ENCODE assay signal across 8 cellular contexts in the genomic region with DNA sequence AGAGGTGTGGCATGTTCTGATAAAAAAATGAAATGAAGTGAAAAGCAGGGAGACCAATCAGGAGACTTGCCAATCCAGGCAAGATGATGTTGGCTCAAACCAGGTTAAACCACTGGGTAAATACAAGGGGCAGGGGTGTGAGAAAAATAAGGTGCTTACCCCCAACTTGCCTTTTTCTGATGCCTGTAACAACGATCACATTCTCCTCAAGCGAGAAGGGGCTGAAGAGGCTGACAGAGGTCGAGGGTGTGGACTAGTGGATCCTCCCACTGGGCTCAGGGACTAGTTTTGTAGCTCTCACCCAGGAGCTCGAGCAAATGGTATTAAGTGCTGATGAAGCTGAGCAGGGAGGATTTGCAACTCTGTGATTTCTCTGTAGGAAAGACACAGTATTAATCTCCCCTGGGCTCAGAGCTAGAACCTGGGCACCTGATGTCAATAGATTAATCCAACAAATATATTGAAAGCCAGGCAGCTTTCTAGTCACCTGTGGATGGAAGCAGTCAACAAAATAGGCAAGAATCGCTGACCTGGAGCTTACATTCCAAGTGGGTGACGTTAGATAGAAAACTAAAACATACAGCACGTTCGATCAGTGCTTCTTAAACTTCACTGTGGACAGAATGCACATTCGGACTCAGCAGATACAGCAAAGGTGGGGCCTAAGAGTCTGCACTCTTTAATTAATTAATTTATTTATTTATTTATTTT. TPM values are rescaled to one million over a fixed set of nuclear protein-coding genes. Genes with fewer than 3 reads are reported as not detected.
DNase-seq lines count a peak whose midpoint lies in the region; ATAC-seq, FAIRE-seq and TF ChIP-seq lines count a peak whose summit lies in the region.

No MANE protein-coding gene starts in this region.

- no peaks in the 10 kb centered on the region for H3K27me3 ChIP-seq in HAP-1 (ENCODE audit: low read depth)
- no peaks in the 10 kb centered on the region for H3K27me3 ChIP-seq in keratinocyte (ENCODE audit: control insufficient read depth, extremely low read depth, insufficient read depth, low read length)
- no peaks in the 10 kb centered on the region for H3K27me3 ChIP-seq in stomach

- intact Hi-C loops in stomach (cut with DNase I; ENCODE audit: low total_unique reads), result no loop called here

- no peaks in the 10 kb centered on the region for H4K20me1 ChIP-seq in keratinocyte (ENCODE audit: control insufficient read depth, extremely low read depth, insufficient read depth, low read length)

- peak overlapping the region; percentile 78; the same call in 1 of the 2 replicates for H3K27ac Mint-ChIP-seq in WTC11

- peak overlapping the region; percentile 6; the same call in 1 of the 2 replicates for H3K4me3 ChIP-seq in HAP-1
- peak overlapping the region in 1 of 3 experiments; percentile 11 for H3K4me3 ChIP-seq in keratinocyte (ENCODE audit: control insufficient read depth in 2 of 3, extremely low read depth in 1 of 3, insufficient read depth in 2 of 3, low read depth in 1 of 3, low read length in 3 of 3)
- H3K4me3 ChIP-seq in stomach, result peak overlapping the region in 3 of 4 donors; percentile 1 to 16 (median 8)

- peaks cover 7% of the 10 kb centered on the region for H3K4me1 ChIP-seq in HAP-1
- H3K4me1 ChIP-seq in keratinocyte (ENCODE audit: control insufficient read depth, extremely low read depth, insufficient read depth, low read length), result peaks cover 9% of the 10 kb centered on the region
- peaks cover 5 to 16% (median 12%) of the 10 kb centered on the region in 4 donors for H3K4me1 ChIP-seq in stomach

- no peak overlapping the region for H2AFZ ChIP-seq in keratinocyte (ENCODE audit: control insufficient read depth, low read length)

- TF ChIP-seq CTCF in WTC11 (IDR thresholded peaks at IDR 0.05) (no peak), keratinocyte (optimal IDR thresholded peaks at IDR 0.05 in 1 of 3, IDR thresholded peaks at IDR 0.05 in 1 of 3, conservative IDR thresholded peaks at IDR 0.05 in 1 of 3; ENCODE audit: extremely low read depth in 1 of 3, insufficient read depth in 2 of 3, low read length in 3 of 3) (no peak), stomach (IDR thresholded peaks at IDR 0.05) (no peak)

- H3K36me3 ChIP-seq in HAP-1 (replicated peaks) (no peaks in the 10 kb centered on the region), keratinocyte (ENCODE audit: control insufficient read depth in 2 of 2, extremely low read depth in 1 of 2, insufficient read depth in 2 of 2, low read length in 2 of 2) (no peaks in the 10 kb centered on the region), stomach (no peaks in the 10 kb centered on the region)

- no peak overlapping the region for H3K9ac ChIP-seq in keratinocyte (ENCODE audit: control insufficient read depth, extremely low read depth, insufficient read depth, low read length)

- TF ChIP-seq EP300 in stomach (IDR thresholded peaks at IDR 0.05), result no peak

- POLR2A ChIA-PET in WTC11 (lab: Charles Lee), result no interaction called here

- dilution Hi-C loops in keratinocyte (cut with MboI; ENCODE audit: extremely low pct_ligation_motif_present, low sequenced_read_pairs), result no loop called here

- H3K9me3 Mint-ChIP-seq in WTC11, result no peaks in the 10 kb centered on the region

- no peak for FAIRE-seq in keratinocyte (lab: Jason Lieb, UNC)

- no peaks in the 10 kb centered on the region for H3K9me1 ChIP-seq in keratinocyte (ENCODE audit: control insufficient read depth, extremely low read depth, insufficient read depth, low read length)

- H3K9me3 ChIP-seq in HAP-1 (no peaks in the 10 kb centered on the region), keratinocyte (ENCODE audit: control insufficient read depth, low read depth, low read length) (no peaks in the 10 kb centered on the region), stomach (no peaks in the 10 kb centered on the region)

- H3K27ac ChIP-seq in keratinocyte (ENCODE audit: control insufficient read depth, insufficient read depth, low read length) (peak overlapping the region; percentile 17), stomach (peak overlapping the region; percentile 66 to 83 (median 72))

- DNase-seq in HAP-1 (ENCODE audit: low spot score in 2 of 2) (peak; percentile 30 to 45), WTC11 (ENCODE audit: low spot score) (no peak), keratinocyte (ENCODE audit: low read depth, low spot score) (no peak), stomach (peak; percentile 24)

- H3K4me1 Mint-ChIP-seq in WTC11, result peaks cover 10% of the 10 kb centered on the region

- no peaks in the 10 kb centered on the region for H3K27me3 Mint-ChIP-seq in WTC11 (ENCODE audit: low read depth)

- H3K36me3 Mint-ChIP-seq in WTC11, result no peaks in the 10 kb centered on the region

- H3K4me2 ChIP-seq in keratinocyte (ENCODE audit: control insufficient read depth, extremely low read depth, insufficient read depth, low read depth, low read length), result peak overlapping the region; percentile 52

- no peaks in the 10 kb centered on the region for H3K79me2 ChIP-seq in keratinocyte (ENCODE audit: control insufficient read depth, insufficient read depth, low read length)

- in situ Hi-C loops in HAP-1 (cut with MboI; ENCODE audit: low sequenced_read_pairs), result loop anchor here (25.0 kb wide), 1 partner anchor 858 kb away; the partner anchor contains the start of gene NFKBIA

- no peak for ATAC-seq in WTC11
- ATAC-seq in HG02759 (IDR thresholded peaks at IDR 0.05; ENCODE audit: unreplicated experiment), result no peak
- ATAC-seq in GM21528 (IDR thresholded peaks at IDR 0.05; ENCODE audit: low FRiP score, unreplicated experiment), result no peak
- no peak for ATAC-seq in GM19397 (IDR thresholded peaks at IDR 0.05; ENCODE audit: unreplicated experiment)
- ATAC-seq in GM18517 (IDR thresholded peaks at IDR 0.05; ENCODE audit: unreplicated experiment), result no peak

- 22 to 35% (median 29%) methylated on average over 9 of the region's 9 CpGs for WGBS in stomach, 5 donors

- peak overlapping the region; percentile 49 for H3K4me3 Mint-ChIP-seq in WTC11

- TF ChIP-seq POLR2A in stomach (IDR thresholded peaks at IDR 0.05), result no peak

- CTCF ChIA-PET in WTC11 (lab: Charles Lee), result interaction anchor here (0.7 to 1.2 kb wide), 3 partner anchors 115 to 223 kb away, joined by 3 to 4 read pairs (median 3); no protein-coding TSS in a partner anchor

TF ChIP-seq in WTC11, 78 proteins besides CTCF, POLR2A, EP300 and RAD21 (continues in another document):
- no peak for TF ChIP-seq TEAD4 (CRISPR knock-in tag; IDR thresholded peaks at IDR 0.05)
- no peak for TF ChIP-seq TP53 (CRISPR knock-in tag; IDR thresholded peaks at IDR 0.05)
- TF ChIP-seq OVOL2 (CRISPR knock-in tag; IDR thresholded peaks at IDR 0.05; ENCODE audit: borderline replicate concordance), result no peak
- TF ChIP-seq, protein P1, sequence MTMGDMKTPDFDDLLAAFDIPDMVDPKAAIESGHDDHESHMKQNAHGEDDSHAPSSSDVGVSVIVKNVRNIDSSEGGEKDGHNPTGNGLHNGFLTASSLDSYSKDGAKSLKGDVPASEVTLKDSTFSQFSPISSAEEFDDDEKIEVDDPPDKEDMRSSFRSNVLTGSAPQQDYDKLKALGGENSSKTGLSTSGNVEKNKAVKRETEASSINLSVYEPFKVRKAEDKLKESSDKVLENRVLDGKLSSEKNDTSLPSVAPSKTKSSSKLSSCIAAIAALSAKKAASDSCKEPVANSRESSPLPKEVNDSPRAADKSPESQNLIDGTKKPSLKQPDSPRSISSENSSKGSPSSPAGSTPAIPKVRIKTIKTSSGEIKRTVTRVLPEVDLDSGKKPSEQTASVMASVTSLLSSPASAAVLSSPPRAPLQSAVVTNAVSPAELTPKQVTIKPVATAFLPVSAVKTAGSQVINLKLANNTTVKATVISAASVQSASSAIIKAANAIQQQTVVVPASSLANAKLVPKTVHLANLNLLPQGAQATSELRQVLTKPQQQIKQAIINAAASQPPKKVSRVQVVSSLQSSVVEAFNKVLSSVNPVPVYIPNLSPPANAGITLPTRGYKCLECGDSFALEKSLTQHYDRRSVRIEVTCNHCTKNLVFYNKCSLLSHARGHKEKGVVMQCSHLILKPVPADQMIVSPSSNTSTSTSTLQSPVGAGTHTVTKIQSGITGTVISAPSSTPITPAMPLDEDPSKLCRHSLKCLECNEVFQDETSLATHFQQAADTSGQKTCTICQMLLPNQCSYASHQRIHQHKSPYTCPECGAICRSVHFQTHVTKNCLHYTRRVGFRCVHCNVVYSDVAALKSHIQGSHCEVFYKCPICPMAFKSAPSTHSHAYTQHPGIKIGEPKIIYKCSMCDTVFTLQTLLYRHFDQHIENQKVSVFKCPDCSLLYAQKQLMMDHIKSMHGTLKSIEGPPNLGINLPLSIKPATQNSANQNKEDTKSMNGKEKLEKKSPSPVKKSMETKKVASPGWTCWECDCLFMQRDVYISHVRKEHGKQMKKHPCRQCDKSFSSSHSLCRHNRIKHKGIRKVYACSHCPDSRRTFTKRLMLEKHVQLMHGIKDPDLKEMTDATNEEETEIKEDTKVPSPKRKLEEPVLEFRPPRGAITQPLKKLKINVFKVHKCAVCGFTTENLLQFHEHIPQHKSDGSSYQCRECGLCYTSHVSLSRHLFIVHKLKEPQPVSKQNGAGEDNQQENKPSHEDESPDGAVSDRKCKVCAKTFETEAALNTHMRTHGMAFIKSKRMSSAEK (CRISPR knock-in tag; IDR thresholded peaks at IDR 0.05; ENCODE audit: borderline replicate concordance), result no peak
- TF ChIP-seq, protein P2, sequence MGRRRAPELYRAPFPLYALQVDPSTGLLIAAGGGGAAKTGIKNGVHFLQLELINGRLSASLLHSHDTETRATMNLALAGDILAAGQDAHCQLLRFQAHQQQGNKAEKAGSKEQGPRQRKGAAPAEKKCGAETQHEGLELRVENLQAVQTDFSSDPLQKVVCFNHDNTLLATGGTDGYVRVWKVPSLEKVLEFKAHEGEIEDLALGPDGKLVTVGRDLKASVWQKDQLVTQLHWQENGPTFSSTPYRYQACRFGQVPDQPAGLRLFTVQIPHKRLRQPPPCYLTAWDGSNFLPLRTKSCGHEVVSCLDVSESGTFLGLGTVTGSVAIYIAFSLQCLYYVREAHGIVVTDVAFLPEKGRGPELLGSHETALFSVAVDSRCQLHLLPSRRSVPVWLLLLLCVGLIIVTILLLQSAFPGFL (CRISPR knock-in tag; IDR thresholded peaks at IDR 0.05; ENCODE audit: borderline replicate concordance), result no peak

RNA-seq across cellular contexts. Expression of gene EAPP, which starts 15.2 kb away (rescaled TPM):
- total RNA-seq in WTC11 (2021) (24.4 to 25.4 TPM (median 24.9 TPM) in 3 replicates), stomach (10 to 100 TPM; 15.8 to 95.3 (median 30.1) TPM)
- polyA plus RNA-seq in keratinocyte (23.0 to 45.3 TPM (median 26.7 TPM) in 3 replicates), stomach (10 to 100 TPM; 29.3 to 57.0 (median 39.4) TPM)
- 36.8 TPM for polyA plus RNA-seq in keratinocyte (2011; ENCODE audit: low read depth)
- 27.7 and 53.9 TPM in 2 replicates for polyA plus RNA-seq in keratinocyte (2011; cell fraction: cytosol; rRNA removed)
- 19.9 and 29.8 TPM in 2 replicates for polyA plus RNA-seq in keratinocyte (2011; cell fraction: nucleus; rRNA removed)
- polyA plus RNA-seq in keratinocyte (2012; ENCODE audit: low replicate concordance), result 26.9 and 32.8 TPM in 2 replicates
- 5.0 to 21.2 TPM (median 9.2 TPM) in 3 replicates for polyA minus RNA-seq in keratinocyte
- polyA minus RNA-seq in keratinocyte (2011; cell fraction: cytosol; rRNA and poly(A)+ RNA removed), result 16.7 TPM
- 5.8 and 11.2 TPM in 2 replicates for polyA minus RNA-seq in keratinocyte (2011; cell fraction: nucleus; rRNA and poly(A)+ RNA removed)

Comparison
In these comparisons a context has a peak if more than half of its experiments do, and no peak if none do; other contexts are left out.
1. DNase-seq: peak in HAP-1 (2 of 2) and stomach (single experiment); none in WTC11 (single experiment) and keratinocyte (single experiment).